1 cellular context compared by ENCODE assay signal in the genomic region with DNA sequence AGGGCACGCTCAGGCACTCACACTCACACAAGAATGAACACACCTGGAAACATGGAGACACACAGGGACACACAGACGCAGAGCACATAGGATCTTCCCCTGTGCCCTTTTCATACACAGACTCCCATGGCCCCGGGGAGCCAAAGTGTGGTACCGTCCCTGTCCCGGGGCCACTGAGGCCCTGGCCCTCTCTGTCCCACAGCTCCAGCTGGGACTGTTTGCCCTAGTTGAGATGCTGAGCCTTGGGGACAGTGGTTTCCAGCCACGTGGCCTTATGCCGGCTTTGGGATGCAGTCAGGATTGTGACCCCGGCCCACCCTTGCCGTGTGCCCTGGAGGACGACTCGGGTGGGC.
TF ChIP-seq lines count a peak whose summit lies in the region.

No MANE protein-coding gene starts in this region.

TF ChIP-seq in K562, 482 proteins besides CTCF, POLR2A, EP300 and RAD21:
- TF ChIP-seq SMARCA4 (IDR thresholded peaks at IDR 0.05), result no peak
- TF ChIP-seq STAT6 (CRISPR knock-in tag; IDR thresholded peaks at IDR 0.05), result 0 out of 2 replicates have a peak, but pooled peaks have one; percentile 42
- TF ChIP-seq SRF (CRISPR knock-in tag; IDR thresholded peaks at IDR 0.05), result no peak
- TF ChIP-seq SIN3A (IDR thresholded peaks at IDR 0.05; ENCODE audit: borderline replicate concordance in 2 of 2, control insufficient read depth in 1 of 2, low read depth in 2 of 2, low read length in 2 of 2), result 0 out of 4 replicates have a peak, but pooled peaks of 1 of the 2 experiments have one; percentile 45
- TF ChIP-seq, protein P1, sequence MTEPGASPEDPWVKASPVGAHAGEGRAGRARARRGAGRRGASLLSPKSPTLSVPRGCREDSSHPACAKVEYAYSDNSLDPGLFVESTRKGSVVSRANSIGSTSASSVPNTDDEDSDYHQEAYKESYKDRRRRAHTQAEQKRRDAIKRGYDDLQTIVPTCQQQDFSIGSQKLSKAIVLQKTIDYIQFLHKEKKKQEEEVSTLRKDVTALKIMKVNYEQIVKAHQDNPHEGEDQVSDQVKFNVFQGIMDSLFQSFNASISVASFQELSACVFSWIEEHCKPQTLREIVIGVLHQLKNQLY (CRISPR knock-in tag; conservative IDR thresholded peaks at IDR 0.05), result 0 out of 4 replicates have a peak, but pooled peaks of 1 of the 2 experiments have one; percentile 12
- TF ChIP-seq GTF2F1 (IDR thresholded peaks at IDR 0.05; ENCODE audit: low read depth, low read length), result peak; percentile 74; the same call in 1 of the 2 replicates
- TF ChIP-seq RB1 (IDR thresholded peaks at IDR 0.05; ENCODE audit: low read depth), result peak; percentile 15; the same call in 1 of the 2 replicates
- TF ChIP-seq SMC3 (conservative IDR thresholded peaks at IDR 0.05; ENCODE audit: insufficient read depth, low read depth, low read length), result peak; percentile 2; the same call in 1 of the 2 replicates
